8 cellular contexts compared by ENCODE assay signal in genomic region chr6:75296811-75297779, GRCh38. TPM values are rescaled to one million over a fixed set of nuclear protein-coding genes. Genes with fewer than 3 reads are reported as not detected.
DNase-seq lines count a peak whose midpoint lies in the region; ATAC-seq and TF ChIP-seq lines count a peak whose summit lies in the region.

No MANE protein-coding gene starts in this region.

- H3K36me3 Mint-ChIP-seq in activated naive CD4-positive, alpha-beta T cell treated with anti-CD3 and anti-CD28 coated beads for 36 hours (ENCODE audit: low read depth), result no peaks in the 10 kb centered on the region

- no peaks in the 10 kb centered on the region for H3K9me3 ChIP-seq in RWPE2 (ENCODE audit: severe bottlenecking)
- H3K9me3 ChIP-seq in neural cell (ENCODE audit: low read length), result no peaks in the 10 kb centered on the region

- H3K27me3 ChIP-seq in RWPE2 (ENCODE audit: insufficient read depth, poor library complexity, severe bottlenecking) (no peaks in the 10 kb centered on the region), neural cell (ENCODE audit: insufficient read depth, low read depth, low read length) (no peaks in the 10 kb centered on the region)

- no peaks in the 10 kb centered on the region for H3K9me2 ChIP-seq in neural cell (ENCODE audit: insufficient read depth, low read length)

- no peak for TF ChIP-seq EP300 in neural cell (conservative IDR thresholded peaks at IDR 0.05; ENCODE audit: poor library complexity, severe bottlenecking)

- no peaks in the 10 kb centered on the region for H4K20me1 ChIP-seq in neural cell (ENCODE audit: insufficient read depth)

- H3K27me3 Mint-ChIP-seq in activated naive CD4-positive, alpha-beta T cell treated with anti-CD3 and anti-CD28 coated beads for 36 hours (ENCODE audit: low read depth), result no peaks in the 10 kb centered on the region

- no peaks in the 10 kb centered on the region for H3K9me3 Mint-ChIP-seq in activated naive CD4-positive, alpha-beta T cell treated with anti-CD3 and anti-CD28 coated beads for 36 hours

- no peak overlapping the region for H3K4me3 ChIP-seq in RWPE2 (ENCODE audit: severe bottlenecking)
- no peak overlapping the region for H3K4me3 ChIP-seq in neural cell (ENCODE audit: low read length)

- H3K36me3 ChIP-seq in RWPE2 (ENCODE audit: low read depth) (no peaks in the 10 kb centered on the region), neural cell (ENCODE audit: insufficient read depth, low read length) (no peaks in the 10 kb centered on the region)

- H3K27ac Mint-ChIP-seq in activated naive CD4-positive, alpha-beta T cell treated with anti-CD3 and anti-CD28 coated beads for 36 hours, result no peak overlapping the region

- no peak overlapping the region for H2AFZ ChIP-seq in neural cell (ENCODE audit: low read depth, low read length)

- intact Hi-C loops in sciatic nerve (cut with DNase I), result no loop called here
- intact Hi-C loops in activated naive CD4-positive, alpha-beta T cell treated with anti-CD3 and anti-CD28 coated beads for 36 hours (cut with micrococcal nuclease), result loop anchor here (1.0 kb wide), 2 partner anchors 31 to 229 kb away; no protein-coding TSS in a partner anchor

- H3F3A ChIP-seq in neural cell (ENCODE audit: insufficient read depth, low read length, poor library complexity, severe bottlenecking), result no peaks in the 10 kb centered on the region

- peak; percentile 89 for TF ChIP-seq CTCF in RWPE2 (IDR thresholded peaks at IDR 0.05; ENCODE audit: poor library complexity, severe bottlenecking)
- TF ChIP-seq CTCF in neural cell (IDR thresholded peaks at IDR 0.05; ENCODE audit: poor library complexity, severe bottlenecking), result peak; percentile 84

- H3K4me1 ChIP-seq in RWPE2 (ENCODE audit: insufficient read depth, poor library complexity, severe bottlenecking), result no peaks in the 10 kb centered on the region

- peak; percentile 88 for TF ChIP-seq RAD21 in neural cell (conservative IDR thresholded peaks at IDR 0.05)

- no peaks in the 10 kb centered on the region for H3K79me2 ChIP-seq in neural cell (replicated peaks; ENCODE audit: insufficient read depth, low read length)

- H3K4me3 Mint-ChIP-seq in activated naive CD4-positive, alpha-beta T cell treated with anti-CD3 and anti-CD28 coated beads for 36 hours, result no peak overlapping the region

- peaks cover 2% of the 10 kb centered on the region for H3K4me1 Mint-ChIP-seq in activated naive CD4-positive, alpha-beta T cell treated with anti-CD3 and anti-CD28 coated beads for 36 hours (ENCODE audit: low read depth)

- ATAC-seq in GM21619 (IDR thresholded peaks at IDR 0.05; ENCODE audit: unreplicated experiment) (peak; percentile 76), RWPE2 (ENCODE audit: low read depth) (peak; percentile 72), esophagus mucosa (peak; percentile 60), sciatic nerve (no peak)

- no peak overlapping the region for H3K9ac ChIP-seq in neural cell (ENCODE audit: low read length)

- H3K27ac ChIP-seq in RWPE2 (ENCODE audit: poor library complexity, severe bottlenecking) (no peak overlapping the region), neural cell (ENCODE audit: low read length) (no peak overlapping the region)

- CTCF ChIA-PET in activated naive CD4-positive, alpha-beta T cell treated with anti-CD3 and anti-CD28 coated beads for 36 hours (lab: Charles Lee), result interaction anchor here (0.6 to 2.3 kb wide), 20 partner anchors 8 to 485 kb away, joined by 3 to 7 read pairs (median 4); no protein-coding TSS in a partner anchor

- DNase-seq in EL (peak; percentile 66), LoVo (ENCODE audit: low spot score) (peak; percentile 76), RWPE2 (ENCODE audit: low spot score) (no peak), sciatic nerve (ENCODE audit: low spot score) (no peak)
- no peak for DNase-seq in activated naive CD4-positive, alpha-beta T cell treated with anti-CD3 and anti-CD28 coated beads for 36 hours

- H3K4me2 ChIP-seq in neural cell (ENCODE audit: low read length), result no peak overlapping the region

TF ChIP-seq in neural cell, 6 proteins besides CTCF, POLR2A, EP300 and RAD21:
- TF ChIP-seq EZH2 (IDR thresholded peaks at IDR 0.05; ENCODE audit: borderline replicate concordance, insufficient read depth, low read length, poor library complexity, severe bottlenecking), result no peak
- TF ChIP-seq, protein P1, sequence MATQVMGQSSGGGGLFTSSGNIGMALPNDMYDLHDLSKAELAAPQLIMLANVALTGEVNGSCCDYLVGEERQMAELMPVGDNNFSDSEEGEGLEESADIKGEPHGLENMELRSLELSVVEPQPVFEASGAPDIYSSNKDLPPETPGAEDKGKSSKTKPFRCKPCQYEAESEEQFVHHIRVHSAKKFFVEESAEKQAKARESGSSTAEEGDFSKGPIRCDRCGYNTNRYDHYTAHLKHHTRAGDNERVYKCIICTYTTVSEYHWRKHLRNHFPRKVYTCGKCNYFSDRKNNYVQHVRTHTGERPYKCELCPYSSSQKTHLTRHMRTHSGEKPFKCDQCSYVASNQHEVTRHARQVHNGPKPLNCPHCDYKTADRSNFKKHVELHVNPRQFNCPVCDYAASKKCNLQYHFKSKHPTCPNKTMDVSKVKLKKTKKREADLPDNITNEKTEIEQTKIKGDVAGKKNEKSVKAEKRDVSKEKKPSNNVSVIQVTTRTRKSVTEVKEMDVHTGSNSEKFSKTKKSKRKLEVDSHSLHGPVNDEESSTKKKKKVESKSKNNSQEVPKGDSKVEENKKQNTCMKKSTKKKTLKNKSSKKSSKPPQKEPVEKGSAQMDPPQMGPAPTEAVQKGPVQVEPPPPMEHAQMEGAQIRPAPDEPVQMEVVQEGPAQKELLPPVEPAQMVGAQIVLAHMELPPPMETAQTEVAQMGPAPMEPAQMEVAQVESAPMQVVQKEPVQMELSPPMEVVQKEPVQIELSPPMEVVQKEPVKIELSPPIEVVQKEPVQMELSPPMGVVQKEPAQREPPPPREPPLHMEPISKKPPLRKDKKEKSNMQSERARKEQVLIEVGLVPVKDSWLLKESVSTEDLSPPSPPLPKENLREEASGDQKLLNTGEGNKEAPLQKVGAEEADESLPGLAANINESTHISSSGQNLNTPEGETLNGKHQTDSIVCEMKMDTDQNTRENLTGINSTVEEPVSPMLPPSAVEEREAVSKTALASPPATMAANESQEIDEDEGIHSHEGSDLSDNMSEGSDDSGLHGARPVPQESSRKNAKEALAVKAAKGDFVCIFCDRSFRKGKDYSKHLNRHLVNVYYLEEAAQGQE (IDR thresholded peaks at IDR 0.05; ENCODE audit: borderline replicate concordance), result no peak
- no peak for TF ChIP-seq TAF1 (IDR thresholded peaks at IDR 0.05; ENCODE audit: low read depth)
- peak; percentile 89 for TF ChIP-seq SMC3 (conservative IDR thresholded peaks at IDR 0.05; ENCODE audit: poor library complexity)
- no peak for TF ChIP-seq POLR2AphosphoS5 (IDR thresholded peaks at IDR 0.05)

RNA-seq across cellular contexts. Expression of gene TMEM30A, which starts 12.5 kb away (rescaled TPM):
- 64.0 TPM for total RNA-seq in esophagus mucosa
- polyA plus RNA-seq in neural cell, result 103 and 110 TPM in 2 replicates
- polyA minus RNA-seq in neural cell, result 177 and 183 TPM in 2 replicates
- total RNA-seq in sciatic nerve, result 104 TPM
- 10 to 100 TPM; 68.9 to 76.0 TPM for total RNA-seq in activated naive CD4-positive, alpha-beta T cell treated with anti-CD3 and anti-CD28 coated beads for 36 hours

RNA-seq across cellular contexts. Expression of gene COX7A2, which starts 53.5 kb away (rescaled TPM):
- total RNA-seq in esophagus mucosa, result 499 TPM
- 1,352 and 2,909 TPM in 2 replicates for polyA plus RNA-seq in neural cell
- 106 and 159 TPM in 2 replicates for polyA minus RNA-seq in neural cell
- total RNA-seq in sciatic nerve, result 223 TPM
- 100 to 1,000 TPM; 577 to 592 TPM for total RNA-seq in activated naive CD4-positive, alpha-beta T cell treated with anti-CD3 and anti-CD28 coated beads for 36 hours

Comparison
In these comparisons a context has a peak if more than half of its experiments do, and no peak if none do; other contexts are left out.
1. DNase-seq: peak in EL (single experiment) and LoVo (single experiment); none in RWPE2 (single experiment), sciatic nerve (single experiment) and activated naive CD4-positive, alpha-beta T cell treated with anti-CD3 and anti-CD28 coated beads for 36 hours (single experiment).